ENCODE assay signal across 8 cellular contexts in the genomic region with DNA sequence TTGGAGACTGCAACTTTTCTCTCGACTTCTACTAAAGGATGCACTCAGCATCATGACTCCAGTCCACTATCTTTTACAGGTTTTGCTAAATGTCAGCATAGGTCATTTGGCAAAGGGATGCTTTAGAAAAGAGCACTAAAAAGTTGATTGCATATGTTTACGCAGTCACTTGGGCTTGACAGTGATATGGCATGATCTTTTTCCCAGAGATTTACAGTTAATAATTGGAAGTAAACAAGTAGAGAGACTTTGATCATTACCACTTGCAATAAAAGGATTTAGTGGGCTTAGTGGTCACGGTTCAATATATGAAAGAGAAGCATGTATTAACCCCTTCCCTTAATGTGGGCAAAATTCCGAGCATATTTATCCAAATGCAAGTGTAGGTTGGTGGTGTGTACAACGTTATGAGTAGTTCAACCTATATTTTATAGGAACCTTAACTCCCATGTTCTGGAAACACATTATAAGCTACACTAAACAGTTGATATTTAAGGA. TPM values are rescaled to one million over a fixed set of nuclear protein-coding genes. Genes with fewer than 3 reads are reported as not detected.
DNase-seq lines count a peak whose midpoint lies in the region; ATAC-seq and TF ChIP-seq lines count a peak whose summit lies in the region.

No MANE protein-coding gene starts in this region.

- ATAC-seq in T-helper 17 cell (no peak), right cardiac atrium (no peak), HG03439 (IDR thresholded peaks at IDR 0.05; ENCODE audit: unreplicated experiment) (no peak), HG02981 (IDR thresholded peaks at IDR 0.05; ENCODE audit: unreplicated experiment) (no peak)

- peaks cover 3% of the 10 kb centered on the region for H3K36me3 Mint-ChIP-seq in T-helper 17 cell (ENCODE audit: low read depth)

- 75% methylated on average over 5 of the region's 5 CpGs for WGBS in right cardiac atrium
- WGBS in adrenal gland, 4 donors = 66 to 74% (median 70%) methylated on average over 5 of the region's 5 CpGs

- intact Hi-C loops in right cardiac atrium (cut with DNase I) (loop anchor here in 2 of 4 donors (10.0 kb wide), 2 partner anchors 308 to 318 kb away; a partner anchor contains a TSS), adrenal gland (cut with DNase I) (no loop called here)

- DNase-seq in HAP-1 (ENCODE audit: low spot score in 2 of 2) (no peak), T-helper 17 cell (no peak), right cardiac atrium (no peak), adrenal gland (no peak)
- no peak for DNase-seq in activated CD4-positive, alpha-beta T cell treated with anti-CD3 and anti-CD28 coated beads, Interleukin-2, amount 50 U/mL, for 48 hours

- H3K4me3 ChIP-seq in HAP-1 (peak overlapping the region; percentile 58), right cardiac atrium (ENCODE audit: low read length) (peak overlapping the region; percentile 93), skeletal muscle tissue (ENCODE audit: low read length in 3 of 3) (peak overlapping the region; percentile 73 to 74 (median 74)), adrenal gland (peak overlapping the region in 1 of 4 donors; percentile 69)

- H3K27ac ChIP-seq in right cardiac atrium (ENCODE audit: low read length) = no peak overlapping the region
- no peak overlapping the region for H3K27ac ChIP-seq in skeletal muscle tissue (ENCODE audit: low read depth, low read length)
- H3K27ac ChIP-seq in adrenal gland = no peak overlapping the region

- peaks cover 11% of the 10 kb centered on the region for H3K36me3 ChIP-seq in HAP-1 (replicated peaks)
- H3K36me3 ChIP-seq in skeletal muscle tissue (ENCODE audit: control insufficient read depth in 3 of 3, insufficient read depth in 3 of 3, low read length in 3 of 3) = peaks cover 0 to 8% (median 6%) of the 10 kb centered on the region in 3 donors
- no peaks in the 10 kb centered on the region for H3K36me3 ChIP-seq in adrenal gland (replicated peaks in 1 of 2)

- no peak for TF ChIP-seq CTCF in adrenal gland (IDR thresholded peaks at IDR 0.05)

- H3K4me3 Mint-ChIP-seq in T-helper 17 cell = peak overlapping the region; percentile 90

- TF ChIP-seq POLR2A in adrenal gland (IDR thresholded peaks at IDR 0.05) = no peak

- H3K4me1 ChIP-seq in HAP-1 (peaks cover 48% of the 10 kb centered on the region), right cardiac atrium (ENCODE audit: control insufficient read depth, insufficient read depth, low read length) (peaks cover 2% of the 10 kb centered on the region), skeletal muscle tissue (ENCODE audit: control insufficient read depth in 3 of 3, insufficient read depth in 3 of 3, low read length in 3 of 3) (peaks cover 14 to 41% (median 20%) of the 10 kb centered on the region in 3 donors), adrenal gland (replicated peaks in 1 of 2) (peaks cover 25 to 53% of the 10 kb centered on the region in 2 donors)

- peaks cover 4% of the 10 kb centered on the region for H3K27me3 Mint-ChIP-seq in T-helper 17 cell

- H3K9me3 ChIP-seq in HAP-1 (no peaks in the 10 kb centered on the region), T-helper 17 cell (ENCODE audit: control insufficient read depth, low read length, poor library complexity, severe bottlenecking) (no peaks in the 10 kb centered on the region), right cardiac atrium (ENCODE audit: control insufficient read depth, low read length) (no peaks in the 10 kb centered on the region), skeletal muscle tissue (ENCODE audit: control insufficient read depth in 3 of 3, low read length in 3 of 3) (no peaks in the 10 kb centered on the region), adrenal gland (replicated peaks in 1 of 3) (no peaks in the 10 kb centered on the region)

- peak overlapping the region; percentile 93 for H3K27ac Mint-ChIP-seq in T-helper 17 cell

- H3K27me3 ChIP-seq in HAP-1 (ENCODE audit: low read depth) = peaks cover 13% of the 10 kb centered on the region
- no peaks in the 10 kb centered on the region for H3K27me3 ChIP-seq in right cardiac atrium (ENCODE audit: control insufficient read depth, insufficient read depth)
- H3K27me3 ChIP-seq in skeletal muscle tissue (ENCODE audit: control insufficient read depth in 3 of 3, insufficient read depth in 3 of 3, low read length in 3 of 3) = peaks cover 0 to 7% (median 0%) of the 10 kb centered on the region in 3 donors
- no peaks in the 10 kb centered on the region for H3K27me3 ChIP-seq in adrenal gland

- H3K4me1 Mint-ChIP-seq in T-helper 17 cell = peaks cover 28% of the 10 kb centered on the region

- H3K9ac ChIP-seq in skeletal muscle tissue (ENCODE audit: low read depth in 1 of 3, low read length in 3 of 3) = peak overlapping the region; percentile 57 to 86 (median 78)

- in situ Hi-C loops in HAP-1 (cut with MboI; ENCODE audit: low sequenced_read_pairs) = no loop called here

RNA-seq across cellular contexts. Expression of a gene that starts 1.8 kb away (rescaled TPM):
- 10 to 100 TPM; 53.5 to 72.4 TPM for total RNA-seq in T-helper 17 cell
- total RNA-seq in right cardiac atrium = 10 to 100 TPM; 36.0 to 41.1 (median 37.7) TPM
- polyA plus RNA-seq in right cardiac atrium = 17.0 TPM
- 31.3 TPM for total RNA-seq in skeletal muscle tissue
- total RNA-seq in adrenal gland = 10 to 100 TPM; 50.5 to 78.5 (median 68.6) TPM
- 10 to 100 TPM; 16.7 to 88.5 (median 24.1) TPM for polyA plus RNA-seq in adrenal gland

RNA-seq across cellular contexts. Expression of a gene that starts 6.5 kb away (rescaled TPM):
- total RNA-seq in T-helper 17 cell (10 to 100 TPM; 35.0 to 37.3 TPM), right cardiac atrium (10 to 100 TPM; 67.7 to 86.3 (median 81.2) TPM), skeletal muscle tissue (71.5 TPM), adrenal gland (10 to 100 TPM in 7 of 8 donors, 1 to 10 TPM in 1; 7.5 to 57.1 (median 45.0) TPM)
- polyA plus RNA-seq in right cardiac atrium (95.9 TPM), adrenal gland (10 to 100 TPM; 43.4 to 82.4 (median 44.5) TPM)

RNA-seq across cellular contexts. Expression of a gene that starts 22.6 kb away (rescaled TPM):
- not detected for total RNA-seq in T-helper 17 cell
- under 1 TPM in 1 of 4 donors, not detected in 3; 0.09 TPM for total RNA-seq in right cardiac atrium
- polyA plus RNA-seq in right cardiac atrium = 0.05 TPM
- total RNA-seq in skeletal muscle tissue = 2.6 TPM
- total RNA-seq in adrenal gland = under 1 TPM in 1 of 8 donors, not detected in 7; 0.46 TPM
- under 1 TPM in 1 of 3 donors, not detected in 2; 0.07 TPM for polyA plus RNA-seq in adrenal gland
